Comparison of ENCODE assay signal across 8 cellular contexts in genomic region chr19:19775891-19776205, GRCh38. TPM values are rescaled to one million over a fixed set of nuclear protein-coding genes. Genes with fewer than 3 reads are reported as not detected.
DNase-seq lines count a peak whose midpoint lies in the region; ATAC-seq and TF ChIP-seq lines count a peak whose summit lies in the region.

No MANE protein-coding gene starts in this region.

- peak overlapping the region; percentile 56 to 85 for H3K4me3 ChIP-seq in testis

- peaks cover 11% of the 10 kb centered on the region for H3K4me1 ChIP-seq in testis

- intact Hi-C loops in testis (cut with DNase I; ENCODE audit: low total_unique reads) = no loop called here

- peak overlapping the region; percentile 97 for H3K27ac Mint-ChIP-seq in activated naive CD8-positive, alpha-beta T cell

- H3K27ac ChIP-seq in layer of hippocampus (ENCODE audit: low read depth, low read length) (peak overlapping the region; percentile 50), testis (peak overlapping the region; percentile 10 to 74)

- H3K9me3 Mint-ChIP-seq in activated naive CD8-positive, alpha-beta T cell (ENCODE audit: low read depth) = peaks cover 5% of the 10 kb centered on the region

- peaks cover 56% of the 10 kb centered on the region for H3K4me1 Mint-ChIP-seq in activated naive CD8-positive, alpha-beta T cell (ENCODE audit: low read depth)

- peak; percentile 9 for ATAC-seq in HG03175 (IDR thresholded peaks at IDR 0.05; ENCODE audit: unreplicated experiment)

- no peaks in the 10 kb centered on the region for H3K27me3 Mint-ChIP-seq in activated naive CD8-positive, alpha-beta T cell

- H3K27me3 ChIP-seq in layer of hippocampus (ENCODE audit: control insufficient read depth, insufficient read depth, low read length) = no peaks in the 10 kb centered on the region
- H3K27me3 ChIP-seq in testis = no peaks in the 10 kb centered on the region

- 0 to 1% methylated on average over 11 of the region's 11 CpGs for WGBS in testis, 2 donors

- no peak for TF ChIP-seq CTCF in testis (IDR thresholded peaks at IDR 0.05)

- TF ChIP-seq POLR2A in testis (IDR thresholded peaks at IDR 0.05) = no peak

- H3K36me3 Mint-ChIP-seq in activated naive CD8-positive, alpha-beta T cell = peaks cover 16% of the 10 kb centered on the region

- H3K9me3 ChIP-seq in testis = no peaks in the 10 kb centered on the region

- H3K4me3 Mint-ChIP-seq in activated naive CD8-positive, alpha-beta T cell = peak overlapping the region; percentile 99

- H3K36me3 ChIP-seq in testis (ENCODE audit: low read depth, missing control alignments) = no peaks in the 10 kb centered on the region

- DNase-seq in NCI-H146 (lab: John Stamatoyannopoulos, UW) (peak; percentile 75), NCI-H146 treated with DMSO at 0.1 percent for 48 hours (lab: John Stamatoyannopoulos, UW; ENCODE audit: unreplicated experiment) (no peak), testis (no peak), midbrain (lab: John Stamatoyannopoulos, UW) (no peak), retina (no peak)

RNA-seq across cellular contexts. Expression of gene ZNF14, which starts 42.9 kb away (rescaled TPM):
- 10 to 100 TPM; 10.7 to 12.1 TPM for total RNA-seq in testis
- 3.0 TPM for polyA plus RNA-seq in testis (ENCODE audit: insufficient read depth, low read depth, low replicate concordance)

RNA-seq across cellular contexts. Expression of gene ZNF506, which starts 45.7 kb away (rescaled TPM):
- 10 to 100 TPM; 28.9 to 39.4 TPM for total RNA-seq in testis
- 12.5 TPM for polyA plus RNA-seq in testis (ENCODE audit: insufficient read depth, low read depth, low replicate concordance)
